9 cellular contexts compared by ENCODE assay signal in genomic region chr1:240968864-240969263, GRCh38.
"Had no signal": no experiment of that assay in that cellular context is flagged by ENCODE, and none has a peak within 500 bp of the region (broad histone marks: within the 10 kb centered on the region; RNA-seq: fewer than 3 reads in every experiment).

No MANE protein-coding gene starts in this region.

- H3K9me3 Mint-ChIP-seq: GM23338, H9, HFFc6 had no signal

- H2AFZ ChIP-seq: GM23248, GM23338 had no signal

- H3K27ac Mint-ChIP-seq: GM23338, HFFc6 had no signal

- H3K4me3 Mint-ChIP-seq: GM23338, H9, HFFc6 had no signal

- H3K9me3 ChIP-seq: HAP-1 had no signal

- H3K9ac ChIP-seq: GM23248 had no signal

- H3K4me1 ChIP-seq: HAP-1 had no signal

- H3K27ac ChIP-seq: GM23248 had no signal

- DNase-seq: GM23248, GOT3, H7, H9, HCEC 1CT, HFFc6 had no signal

- ATAC-seq: GM23338, HCT116 had no signal

- H3K4me3 ChIP-seq: GM23248, GM23338, HAP-1 had no signal

- H3K36me3 ChIP-seq: HAP-1 had no signal
